In genomic region chr16:29805232-29806095, GRCh38 we compare ENCODE assay signal across 1 cellular context.
TF ChIP-seq lines count a peak whose summit lies in the region.

No MANE protein-coding gene starts in this region.

TF ChIP-seq in K562, 482 proteins besides CTCF, POLR2A, EP300 and RAD21 (continued from another document and continues in another):
- 0 out of 2 replicates have a peak, but pooled peaks have one; percentile 53 for TF ChIP-seq PTBP1 (IDR thresholded peaks at IDR 0.05; ENCODE audit: low read depth, low read length)
- peak; percentile 76 for TF ChIP-seq HBP1 (CRISPR knock-in tag; IDR thresholded peaks at IDR 0.05)
- TF ChIP-seq UBTF (IDR thresholded peaks at IDR 0.05; ENCODE audit: borderline replicate concordance in 1 of 2, low read depth in 2 of 2, low read length in 2 of 2), result 0 out of 4 replicates have a peak, but pooled peaks of 1 of the 2 experiments have one; percentile 44
- TF ChIP-seq CBX1 (IDR thresholded peaks at IDR 0.05; ENCODE audit: low read depth), result peak; percentile 55; the same call in 1 of the 2 replicates
- TF ChIP-seq ZNF57 (CRISPR knock-in tag; IDR thresholded peaks at IDR 0.05), result peak; percentile 51; the same call in 1 of the 2 replicates
- peak; percentile 72 for TF ChIP-seq USF1 (CRISPR knock-in tag; IDR thresholded peaks at IDR 0.05)
- peak; percentile 41; the same call in 1 of the 2 replicates for TF ChIP-seq ZSCAN32 (CRISPR knock-in tag; IDR thresholded peaks at IDR 0.05)
- TF ChIP-seq TBP (optimal IDR thresholded peaks at IDR 0.05; ENCODE audit: low read depth, low read length), result peak; percentile 74
- peak; percentile 97 for TF ChIP-seq E2F3 (CRISPR knock-in tag; IDR thresholded peaks at IDR 0.05)
- TF ChIP-seq NFRKB (IDR thresholded peaks at IDR 0.05; ENCODE audit: low read depth), result peak; percentile 94
- TF ChIP-seq KAT7 (CRISPR knock-in tag; IDR thresholded peaks at IDR 0.05; ENCODE audit: borderline replicate concordance), result 0 out of 2 replicates have a peak, but pooled peaks have one; percentile 71
- TF ChIP-seq CREB3 (tag; conservative IDR thresholded peaks at IDR 0.05; ENCODE audit: low read depth), result peak; percentile 65; the same call in 1 of the 2 replicates
- no peak for TF ChIP-seq BRF1 (IDR thresholded peaks at IDR 0.05; ENCODE audit: borderline replicate concordance, extremely low read depth, insufficient read length)
- TF ChIP-seq NFIX (CRISPR knock-in tag; IDR thresholded peaks at IDR 0.05; ENCODE audit: low read depth), result no peak
- TF ChIP-seq HDAC3 (IDR thresholded peaks at IDR 0.05; ENCODE audit: borderline replicate concordance, partially characterized antibody), result peak; percentile 76
- TF ChIP-seq TEAD4 (IDR thresholded peaks at IDR 0.05; ENCODE audit: low read length), result peak; percentile 46; the same call in 1 of the 2 replicates
- no peak for TF ChIP-seq TEAD4 (CRISPR knock-in tag; IDR thresholded peaks at IDR 0.05; ENCODE audit: borderline replicate concordance)
- no peak for TF ChIP-seq MAFF (IDR thresholded peaks at IDR 0.05; ENCODE audit: low read length)
- 0 out of 2 replicates have a peak, but pooled peaks have one; percentile 69 for TF ChIP-seq ZHX1 (conservative IDR thresholded peaks at IDR 0.05; ENCODE audit: low read length)
- TF ChIP-seq DPF2 (IDR thresholded peaks at IDR 0.05), result peak; percentile 40; the same call in 1 of the 2 replicates
- no peak for TF ChIP-seq ZNF398 (CRISPR knock-in tag; IDR thresholded peaks at IDR 0.05)
- TF ChIP-seq ZNF324 (CRISPR knock-in tag; IDR thresholded peaks at IDR 0.05), result peak; percentile 56
- peak; percentile 57; the same call in 1 of the 2 replicates for TF ChIP-seq ESRRA (IDR thresholded peaks at IDR 0.05; ENCODE audit: borderline replicate concordance, low read depth)
- no peak for TF ChIP-seq HMG20B (CRISPR knock-in tag; IDR thresholded peaks at IDR 0.05)
- peak; percentile 85 for TF ChIP-seq GABPB1 (CRISPR knock-in tag; IDR thresholded peaks at IDR 0.05)
- TF ChIP-seq ZNF644 (tag; IDR thresholded peaks at IDR 0.05; ENCODE audit: low read depth), result peak; percentile 91; the same call in 1 of the 2 replicates
- TF ChIP-seq MED1 (CRISPR knock-in tag; IDR thresholded peaks at IDR 0.05; ENCODE audit: borderline replicate concordance), result no peak
- TF ChIP-seq MAFG (tag; conservative IDR thresholded peaks at IDR 0.05), result no peak
- TF ChIP-seq CREM (IDR thresholded peaks at IDR 0.05; ENCODE audit: low read depth), result peak; percentile 86
- no peak for TF ChIP-seq ETS2 (tag; IDR thresholded peaks at IDR 0.05; ENCODE audit: borderline replicate concordance, poor library complexity, severe bottlenecking)
- TF ChIP-seq ZNF395 (CRISPR knock-in tag; IDR thresholded peaks at IDR 0.05), result peak; percentile 97
- TF ChIP-seq SFPQ (IDR thresholded peaks at IDR 0.05; ENCODE audit: low read depth, low read length), result no peak
- peak; percentile 92; the same call in 1 of the 2 replicates for TF ChIP-seq ZBTB9 (CRISPR knock-in tag; IDR thresholded peaks at IDR 0.05)
- TF ChIP-seq MAFK (IDR thresholded peaks at IDR 0.05; ENCODE audit: low read length), result no peak
- 0 out of 2 replicates have a peak, but pooled peaks have one; percentile 23 for TF ChIP-seq GATAD2A (IDR thresholded peaks at IDR 0.05)
- 0 out of 2 replicates have a peak, but pooled peaks have one; percentile 22 for TF ChIP-seq E2F5 (CRISPR knock-in tag; IDR thresholded peaks at IDR 0.05)
- peak; percentile 74 for TF ChIP-seq CREB1 (IDR thresholded peaks at IDR 0.05)
- peak; percentile 65; the same call in 1 of the 2 replicates for TF ChIP-seq CREB1 (CRISPR knock-in tag; IDR thresholded peaks at IDR 0.05)
- TF ChIP-seq ZFX (CRISPR knock-in tag; IDR thresholded peaks at IDR 0.05), result peak; percentile 86
- peak; percentile 66 to 68; a peak in 3 of 4 replicates for TF ChIP-seq FOXA3 (CRISPR knock-in tag; conservative IDR thresholded peaks at IDR 0.05 in 1 of 2, IDR thresholded peaks at IDR 0.05 in 1 of 2)
- no peak; the same call in 1 of the 2 replicates for TF ChIP-seq HLTF (IDR thresholded peaks at IDR 0.05)
- TF ChIP-seq ZEB2 (IDR thresholded peaks at IDR 0.05), result peak; percentile 12; the same call in 1 of the 2 replicates
- peak; percentile 94 for TF ChIP-seq TOE1 (IDR thresholded peaks at IDR 0.05; ENCODE audit: borderline replicate concordance)
- TF ChIP-seq TOE1 (CRISPR knock-in tag; IDR thresholded peaks at IDR 0.05; ENCODE audit: borderline replicate concordance, low read depth), result no peak
- TF ChIP-seq ZBED1 (IDR thresholded peaks at IDR 0.05), result peak; percentile 90; the same call in 1 of the 2 replicates
- peak; percentile 78; the same call in 1 of the 2 replicates for TF ChIP-seq POLR2AphosphoS5 (IDR thresholded peaks at IDR 0.05; ENCODE audit: control insufficient read depth, insufficient read depth, low read depth, low read length)
- peak; percentile 45; the same call in 1 of the 2 replicates for TF ChIP-seq NFIC (IDR thresholded peaks at IDR 0.05)
- TF ChIP-seq ZNF436 (CRISPR knock-in tag; IDR thresholded peaks at IDR 0.05), result no peak
- no peak for TF ChIP-seq ZNF511 (CRISPR knock-in tag; IDR thresholded peaks at IDR 0.05)
- peak; percentile 95 for TF ChIP-seq CXXC5 (CRISPR knock-in tag; IDR thresholded peaks at IDR 0.05)
- TF ChIP-seq RB1 (IDR thresholded peaks at IDR 0.05; ENCODE audit: low read depth), result peak; percentile 97
